Comparison of ENCODE assay signal across 22 cellular contexts in genomic region chr17:78507526-78507925, GRCh38.
"Had no signal": no experiment of that assay in that cellular context is flagged by ENCODE, and none has a peak within 500 bp of the region (broad histone marks: within the 10 kb centered on the region; RNA-seq: fewer than 3 reads in every experiment).

No MANE protein-coding gene starts in this region.

- DNase-seq: dermis blood vessel endothelial cell; dorsolateral prefrontal cortex; effector CD4-positive, alpha-beta T cell; effector memory CD4-positive, alpha-beta T cell; foreskin keratinocyte; hypothalamus; immature natural killer cell; islet precursor cell; left cardiac atrium; left ventricle myocardium superior; lower lobe of right lung; mesenchymal stem cell; mucosa of descending colon had no signal

- H3K9me3 ChIP-seq: esophagus muscularis mucosa, heart left ventricle, left lung, lower lobe of right lung, mucosa of descending colon had no signal

- H3K36me3 ChIP-seq: esophagus muscularis mucosa, gastroesophageal sphincter, heart left ventricle, left lung, lower lobe of right lung had no signal

- H3K4me2 ChIP-seq: hepatocyte had no signal

- ATAC-seq: foreskin keratinocyte, gastroesophageal sphincter, left cardiac atrium, left lung, left ventricle myocardium superior, lower lobe of right lung, mucosa of descending colon had no signal

- H3K4me3 ChIP-seq: coronary artery, dorsolateral prefrontal cortex, esophagus muscularis mucosa, gastroesophageal sphincter, heart left ventricle, hepatocyte, left lung, lower lobe of right lung, mucosa of descending colon had no signal

- H3K4me1 ChIP-seq: esophagus muscularis mucosa, foreskin keratinocyte, gastroesophageal sphincter, left lung, lower lobe of right lung had no signal

- H3K27me3 ChIP-seq: esophagus muscularis mucosa, foreskin keratinocyte, gastroesophageal sphincter, heart left ventricle, hepatocyte, left lung had no signal

- H2AFZ ChIP-seq: hepatocyte had no signal

- H3K79me2 ChIP-seq: hepatocyte had no signal

- H3K27ac ChIP-seq: coronary artery, dorsolateral prefrontal cortex, esophagus muscularis mucosa, foreskin keratinocyte, gastroesophageal sphincter, heart left ventricle, hepatocyte, left lung, lower lobe of right lung had no signal

- FAIRE-seq: colon, endothelial cell of umbilical vein, frontal cortex had no signal
